Comparison of ENCODE assay signal across 12 cellular contexts in genomic region chr4:180827610-180828009, GRCh38.
A peak's percentile ranks its signal among the peaks of the same experiment; 100 is the strongest.
DNase-seq lines count a peak whose midpoint lies in the region; ATAC-seq, FAIRE-seq and TF ChIP-seq lines count a peak whose summit lies in the region.
"Had no signal": no experiment of that assay in that cellular context is flagged by ENCODE, and none has a peak within 500 bp of the region (broad histone marks: within the 10 kb centered on the region; RNA-seq: fewer than 3 reads in every experiment).

No MANE protein-coding gene starts in this region.

- H3K9me3 ChIP-seq in MM.1S (replicated peaks; ENCODE audit: insufficient read depth, low read length) (no peaks in the 10 kb centered on the region), H1 (ENCODE audit: insufficient read depth in 2 of 2, low read depth in 1 of 2, low read length in 1 of 2) (no peaks in the 10 kb centered on the region), neuronal stem cell (replicated peaks in 1 of 2; ENCODE audit: control insufficient read depth in 2 of 2, insufficient read depth in 1 of 2, low read depth in 1 of 2, low read length in 2 of 2) (no peaks in the 10 kb centered on the region), T-helper 17 cell (ENCODE audit: control insufficient read depth, low read length, poor library complexity, severe bottlenecking) (no peaks in the 10 kb centered on the region)

- H2AK5ac ChIP-seq in H1 (ENCODE audit: low read depth, low read length) (no peak overlapping the region), neuronal stem cell (ENCODE audit: low read depth, low read length) (no peak overlapping the region)

- H3K14ac ChIP-seq in H1 (ENCODE audit: insufficient read length) (no peak overlapping the region), neuronal stem cell (ENCODE audit: low read length) (no peak overlapping the region)

- TF ChIP-seq CTCF in AG10803 (conservative IDR thresholded peaks at IDR 0.05; ENCODE audit: low read length), result no peak
- TF ChIP-seq CTCF in MM.1S (IDR thresholded peaks at IDR 0.05; ENCODE audit: low read length), result no peak
- no peak for TF ChIP-seq CTCF in H1 (IDR thresholded peaks at IDR 0.05; ENCODE audit: control extremely low read depth in 1 of 3, insufficient read depth in 1 of 3, low read depth in 1 of 3, low read length in 3 of 3)

- no peak for FAIRE-seq in H1 (lab: Jason Lieb, UNC)

- H2BK15ac ChIP-seq in H1 (ENCODE audit: low read length) (no peak overlapping the region), neuronal stem cell (ENCODE audit: low read length) (no peak overlapping the region)

- H4K5ac ChIP-seq in H1 (ENCODE audit: insufficient read length, low read depth, low read length), result no peak overlapping the region

- H3K23ac ChIP-seq in H1 (ENCODE audit: insufficient read length) (no peak overlapping the region), neuronal stem cell (ENCODE audit: low read depth, low read length, poor library complexity) (no peak overlapping the region)

- H4K20me1 ChIP-seq in MM.1S (ENCODE audit: insufficient read depth, low read length) (no peaks in the 10 kb centered on the region), H1 (replicated peaks in 1 of 2; ENCODE audit: control insufficient read depth in 1 of 2, insufficient read depth in 2 of 2, low read length in 2 of 2) (no peaks in the 10 kb centered on the region)

- H3K4me3 ChIP-seq in AG10803 (ENCODE audit: low read length) (peak overlapping the region; percentile 60), MM.1S (ENCODE audit: low read length) (no peak overlapping the region), H1 (ENCODE audit: extremely low read depth in 1 of 4, insufficient read depth in 2 of 4, low read depth in 3 of 4, low read length in 4 of 4) (no peak overlapping the region), neuronal stem cell (ENCODE audit: low read length in 2 of 2) (no peak overlapping the region)

- no peak overlapping the region for H3K4me3 Mint-ChIP-seq in T-helper 17 cell
- H3K4me3 Mint-ChIP-seq: central memory CD8-positive, alpha-beta T cell had no signal

- WGBS in H1 (ENCODE audit: extremely low coverage in 1 of 2, insufficient coverage in 1 of 2, insufficient read length in 1 of 2, insufficient replicate concordance in 2 of 2, low coverage in 1 of 2, low lambda C conversion rate in 2 of 2, missing lambda C conversion rate in 1 of 2), 2 experiments, result 89% methylated on average over 4 of the region's 4 CpGs; no CpG with 5 or more reads in 1 of the 2 experiments
- WGBS in neuronal stem cell (ENCODE audit: extremely low coverage in 2 of 2, insufficient read length in 2 of 2, insufficient replicate concordance in 1 of 2), 2 donors, result no CpG with 5 or more reads among the region's 4 CpGs

- H3K36me3 ChIP-seq in MM.1S (replicated peaks; ENCODE audit: insufficient read depth, low read length) (no peaks in the 10 kb centered on the region), H1 (ENCODE audit: control insufficient read depth in 2 of 4, insufficient read depth in 4 of 4, low read length in 3 of 4) (no peaks in the 10 kb centered on the region), neuronal stem cell (replicated peaks in 1 of 2; ENCODE audit: control insufficient read depth in 2 of 2, insufficient read depth in 2 of 2, low read length in 2 of 2) (no peaks in the 10 kb centered on the region)

- no peak for TF ChIP-seq EP300 in H1 (IDR thresholded peaks at IDR 0.05; ENCODE audit: borderline replicate concordance in 1 of 2, low read depth in 2 of 2, low read length in 2 of 2)

- H4K91ac ChIP-seq in H1 (replicated peaks; ENCODE audit: insufficient read length, low read length) (no peak overlapping the region), neuronal stem cell (ENCODE audit: low read depth, low read length, poor library complexity) (no peak overlapping the region)

- H3K27ac Mint-ChIP-seq in T-helper 17 cell, result no peak overlapping the region

- no peaks in the 10 kb centered on the region for H3K36me3 Mint-ChIP-seq in T-helper 17 cell (ENCODE audit: low read depth)

- H3K18ac ChIP-seq in H1 (ENCODE audit: extremely low read depth, low read length) (no peak overlapping the region), neuronal stem cell (ENCODE audit: low read length) (no peak overlapping the region)

- H3K4me1 Mint-ChIP-seq in T-helper 17 cell, result peaks cover 2% of the 10 kb centered on the region
- H3K4me1 Mint-ChIP-seq: central memory CD8-positive, alpha-beta T cell had no signal

- H3K27ac ChIP-seq in MM.1S (ENCODE audit: low read length) (no peak overlapping the region), H1 (ENCODE audit: low read depth, low read length) (no peak overlapping the region), neuronal stem cell (replicated peaks; ENCODE audit: low read length) (no peak overlapping the region)

- H3K4me1 ChIP-seq in MM.1S (ENCODE audit: low read length) (peaks cover 12% of the 10 kb centered on the region; the same call in 1 of the 2 replicates), H1 (replicated peaks in 1 of 4; ENCODE audit: control insufficient read depth in 3 of 4, insufficient read depth in 4 of 4, low read length in 3 of 4) (peaks cover 0 to 2% (median 0%) of the 10 kb centered on the region in 4 experiments; a peak in 2 of 7 replicates), neuronal stem cell (ENCODE audit: control insufficient read depth in 2 of 2, insufficient read depth in 1 of 2, low read depth in 1 of 2, low read length in 2 of 2) (peaks cover 2 to 4% of the 10 kb centered on the region in 2 donors)

- DNase-seq in AG10803 (ENCODE audit: low read depth) (peak; percentile 5), MM.1S (no peak), H1 (ENCODE audit: low read depth in 1 of 2, low spot score in 2 of 2) (no peak), neuronal stem cell (ENCODE audit: low spot score) (no peak), T-helper 17 cell (no peak)
- DNase-seq in stimulated activated CD4-positive, alpha-beta T cell treated with anti-CD3 and anti-CD28 coated beads, Interleukin-4, amount 100 ng/mL, for 4 hours, result no peak
- DNase-seq: activated CD8-positive, alpha-beta memory T cell treated with anti-CD3 and anti-CD28 coated beads, Interleukin-2, amount 50 U/mL, for 4 hours; islet precursor cell; stimulated activated naive CD8-positive, alpha-beta T cell treated with anti-CD3 and anti-CD28 coated beads, Interleukin-15, Interleukin-2, amounts not matched to agents 100 U/mL and 50 U/mL, for 24 hours had no signal

- H2BK12ac ChIP-seq in H1 (ENCODE audit: low read depth, low read length) (no peak overlapping the region), neuronal stem cell (ENCODE audit: low read length) (no peak overlapping the region)

- H3K27me3 Mint-ChIP-seq in T-helper 17 cell, result no peaks in the 10 kb centered on the region
- H3K27me3 Mint-ChIP-seq: central memory CD8-positive, alpha-beta T cell had no signal

- no peak overlapping the region for H3K4ac ChIP-seq in H1 (replicated peaks; ENCODE audit: insufficient read length, low read depth, low read length)
- H3K4ac ChIP-seq in neuronal stem cell (ENCODE audit: low read length), result no peak overlapping the region

- TF ChIP-seq POLR2A in H1 (IDR thresholded peaks at IDR 0.05; ENCODE audit: control extremely low read depth in 1 of 2, low read depth in 2 of 2, low read length in 2 of 2), result no peak

- no peaks in the 10 kb centered on the region for H3K9me2 ChIP-seq in MM.1S (replicated peaks; ENCODE audit: insufficient read depth, low read length)

- no peak for ATAC-seq in HG03469 (IDR thresholded peaks at IDR 0.05; ENCODE audit: unreplicated experiment)
- ATAC-seq in HG02642 (IDR thresholded peaks at IDR 0.05; ENCODE audit: poor library complexity, unreplicated experiment), result no peak
- no peak for ATAC-seq in T-helper 17 cell
- ATAC-seq: stimulated activated naive CD8-positive, alpha-beta T cell treated with anti-CD3 and anti-CD28 coated beads, Interleukin-15, Interleukin-2, amounts not matched to agents 100 U/mL and 50 U/mL, for 24 hours had no signal

- no peak overlapping the region for H2BK5ac ChIP-seq in H1 (ENCODE audit: low read depth, low read length)
- no peak overlapping the region for H2BK5ac ChIP-seq in neuronal stem cell (ENCODE audit: low read length)

- H3K4me2 ChIP-seq in MM.1S (ENCODE audit: low read depth, low read length) (0 out of 2 replicates have a peak overlapping the region, but pooled peaks have one; percentile 8), H1 (ENCODE audit: insufficient read depth in 1 of 2, low read depth in 2 of 2, low read length in 2 of 2) (no peak overlapping the region), neuronal stem cell (ENCODE audit: insufficient read depth, low read length, poor library complexity, severe bottlenecking) (no peak overlapping the region)

- CTCF ChIA-PET in H1 (lab: Charles Lee; ENCODE audit: partially characterized antibody), result interaction anchor here (0.5 to 2.8 kb wide), 15 partner anchors 9 to 686 kb away, joined by 3 to 11 read pairs (median 4); no protein-coding TSS in a partner anchor

- H3K9ac ChIP-seq in MM.1S (ENCODE audit: low read length) (no peak overlapping the region), H1 (replicated peaks in 1 of 4; ENCODE audit: extremely low read depth in 1 of 4, low read depth in 3 of 4, low read length in 3 of 4) (no peak overlapping the region), neuronal stem cell (ENCODE audit: low read depth, low read length, poor library complexity) (no peak overlapping the region)

- no peaks in the 10 kb centered on the region for H3F3A ChIP-seq in MM.1S (ENCODE audit: insufficient read depth, low read length)

- no peak overlapping the region for H3K56ac ChIP-seq in H1 (replicated peaks; ENCODE audit: insufficient read length, low read depth, low read length)

- H3K27me3 ChIP-seq in MM.1S (replicated peaks; ENCODE audit: insufficient read depth, low read length), result no peaks in the 10 kb centered on the region
- no peaks in the 10 kb centered on the region for H3K27me3 ChIP-seq in H1 (replicated peaks in 1 of 4; ENCODE audit: control insufficient read depth in 3 of 4, extremely low read depth in 1 of 4, insufficient read depth in 3 of 4, low read length in 3 of 4)
- H3K27me3 ChIP-seq in neuronal stem cell (ENCODE audit: control insufficient read depth in 3 of 3, insufficient read depth in 3 of 3, low read depth in 1 of 3, low read length in 3 of 3), result no peaks in the 10 kb centered on the region

- POLR2A ChIA-PET in H1 (lab: Charles Lee; ENCODE audit: partially characterized antibody), result no interaction called here

- H2AFZ ChIP-seq in MM.1S (ENCODE audit: low read length) (peak overlapping the region; percentile 3), H1 (ENCODE audit: low read length) (peak overlapping the region; percentile 72), neuronal stem cell (ENCODE audit: low read length) (peak overlapping the region; percentile 88)

- no peak for TF ChIP-seq RAD21 in H1 (IDR thresholded peaks at IDR 0.05 in 1 of 2, conservative IDR thresholded peaks at IDR 0.05 in 1 of 2; ENCODE audit: low read depth in 2 of 2, low read length in 2 of 2)

- H2BK20ac ChIP-seq in H1 (ENCODE audit: low read length), result no peak overlapping the region

- H2BK120ac ChIP-seq in H1 (replicated peaks; ENCODE audit: low read depth, low read length), result no peak overlapping the region
- H2BK120ac ChIP-seq in neuronal stem cell (ENCODE audit: low read depth, low read length), result no peak overlapping the region

- no peaks in the 10 kb centered on the region for H3K79me2 ChIP-seq in MM.1S (ENCODE audit: low read length)
- no peaks in the 10 kb centered on the region for H3K79me2 ChIP-seq in H1 (ENCODE audit: control insufficient read depth in 1 of 2, insufficient read depth in 2 of 2, low read length in 2 of 2)

- no peak overlapping the region for H4K8ac ChIP-seq in H1 (ENCODE audit: extremely low read depth, insufficient read depth, low read length)
- no peak overlapping the region for H4K8ac ChIP-seq in neuronal stem cell (ENCODE audit: low read depth, low read length)

- H3K79me1 ChIP-seq in H1 (ENCODE audit: low read depth, low read length) (no peaks in the 10 kb centered on the region), neuronal stem cell (ENCODE audit: low read depth, low read length) (no peaks in the 10 kb centered on the region)

- H3K23me2 ChIP-seq in H1 (ENCODE audit: low read depth, low read length), result no peaks in the 10 kb centered on the region; the same call in 1 of the 2 replicates

Comparison
In these comparisons a context has a peak if more than half of its experiments do, and no peak if none do; other contexts are left out.
1. H2AFZ ChIP-seq: peak in every context shown above with its lines; median percentile 88 in neuronal stem cell; 72 in H1; 3 in MM.1S.